19 cellular contexts compared by ENCODE assay signal in genomic region chr18:80070825-80071224, GRCh38. TPM values are rescaled to one million over a fixed set of nuclear protein-coding genes. Genes with fewer than 3 reads are reported as not detected.
DNase-seq lines count a peak whose midpoint lies in the region; ATAC-seq, FAIRE-seq and TF ChIP-seq lines count a peak whose summit lies in the region.
"Had no signal": no experiment of that assay in that cellular context is flagged by ENCODE, and none has a peak within 500 bp of the region (broad histone marks: within the 10 kb centered on the region; RNA-seq: fewer than 3 reads in every experiment).

No MANE protein-coding gene starts in this region.

- peak in 1 of 2 experiments; percentile 28; a peak in 1 of 4 replicates for TF ChIP-seq RAD21 in H1 (IDR thresholded peaks at IDR 0.05 in 1 of 2, conservative IDR thresholded peaks at IDR 0.05 in 1 of 2; ENCODE audit: low read depth in 2 of 2, low read length in 2 of 2)

- H3K4me2 ChIP-seq in H1 (ENCODE audit: insufficient read depth in 1 of 2, low read depth in 2 of 2, low read length in 2 of 2): no peak overlapping the region

- DNase-seq in H7: peak; percentile 67
- DNase-seq in Panc1 (ENCODE audit: low read depth, low spot score): no peak
- no peak for DNase-seq in H1 (ENCODE audit: low read depth in 1 of 2, low spot score in 2 of 2)
- DNase-seq in activated CD4-positive, alpha-beta T cell treated with anti-CD3 and anti-CD28 coated beads, Interleukin-2, amount 10 ng/mL, durations not matched to agents 7 days and 5 days: no peak
- no peak for DNase-seq in body of pancreas
- no peak for DNase-seq in KG1 (lab: John Stamatoyannopoulos, UW)
- DNase-seq: ACHN; BE2C; C1 segment of cervical spinal cord; Caco-2; CD4-positive, alpha-beta T cell; GDM1; HFFc6; KBM-7 had no signal

- TF ChIP-seq CTCF in Panc1 (IDR thresholded peaks at IDR 0.05) (no peak), H1 (IDR thresholded peaks at IDR 0.05; ENCODE audit: control extremely low read depth in 1 of 3, insufficient read depth in 1 of 3, low read depth in 1 of 3, low read length in 3 of 3) (peak in 2 of 3 experiments; percentile 5 to 30; a peak in 1 of 4 replicates), body of pancreas (IDR thresholded peaks at IDR 0.05) (no peak)

- no peak for FAIRE-seq in H1 (lab: Jason Lieb, UNC)
- FAIRE-seq: A204.1, HepG2 had no signal

- H4K8ac ChIP-seq in H1 (ENCODE audit: extremely low read depth, insufficient read depth, low read length): no peak overlapping the region

- H3K18ac ChIP-seq in H1 (ENCODE audit: extremely low read depth, low read length): no peak overlapping the region

- H3K9me3 ChIP-seq in Panc1 (ENCODE audit: control insufficient read depth, insufficient read depth, low read depth, low read length) (no peaks in the 10 kb centered on the region), H1 (ENCODE audit: insufficient read depth in 2 of 2, low read depth in 1 of 2, low read length in 1 of 2) (peaks cover 0 to 18% of the 10 kb centered on the region in 2 experiments; a peak in 2 of 4 replicates), body of pancreas (no peaks in the 10 kb centered on the region)
- H3K9me3 ChIP-seq: BE2C, Caco-2 had no signal

- H2BK20ac ChIP-seq in H1 (ENCODE audit: low read length): no peak overlapping the region

- H3K4me3 ChIP-seq in H7 (ENCODE audit: insufficient read depth, low read depth, low read length) (no peak overlapping the region), Panc1 (ENCODE audit: low read depth in 2 of 2, low read length in 2 of 2) (no peak overlapping the region), H1 (ENCODE audit: extremely low read depth in 1 of 4, insufficient read depth in 2 of 4, low read depth in 3 of 4, low read length in 4 of 4) (no peak overlapping the region), body of pancreas (no peak overlapping the region)

- H3K79me2 ChIP-seq in H1 (ENCODE audit: control insufficient read depth in 1 of 2, insufficient read depth in 2 of 2, low read length in 2 of 2): no peaks in the 10 kb centered on the region

- no peaks in the 10 kb centered on the region for H3K4me1 Mint-ChIP-seq in activated CD4-positive, alpha-beta T cell treated with anti-CD3 and anti-CD28 coated beads, Interleukin-2, amount 10 ng/mL, durations not matched to agents 7 days and 5 days
- H3K4me1 Mint-ChIP-seq: IgD-negative memory B cell had no signal

- H3K27ac Mint-ChIP-seq in activated CD4-positive, alpha-beta T cell treated with anti-CD3 and anti-CD28 coated beads, Interleukin-2, amount 10 ng/mL, durations not matched to agents 7 days and 5 days: no peak overlapping the region
- H3K27ac Mint-ChIP-seq: CD4-positive, alpha-beta T cell; HFFc6; IgD-negative memory B cell had no signal

- no peak overlapping the region for H3K9ac ChIP-seq in H1 (replicated peaks in 1 of 4; ENCODE audit: extremely low read depth in 1 of 4, low read depth in 3 of 4, low read length in 3 of 4)

- whole genome bisulfite sequencing in H1 (ENCODE audit: extremely low coverage in 1 of 2, insufficient coverage in 1 of 2, insufficient read length in 1 of 2, insufficient replicate concordance in 2 of 2, low coverage in 1 of 2, low lambda C conversion rate in 2 of 2, missing lambda C conversion rate in 1 of 2), 2 experiments: 90% methylated on average over 3 of the region's 4 CpGs; no CpG with 5 or more reads in 1 of the 2 experiments
- WGBS in body of pancreas, 2 donors: 92 to 100% methylated on average over 2 to 4 of the region's 4 CpGs

- H3K27me3 ChIP-seq in H7 (ENCODE audit: control insufficient read depth, insufficient read depth, low read length) (no peaks in the 10 kb centered on the region), Panc1 (ENCODE audit: control insufficient read depth, insufficient read depth, low read length) (no peaks in the 10 kb centered on the region), H1 (replicated peaks in 1 of 4; ENCODE audit: control insufficient read depth in 3 of 4, extremely low read depth in 1 of 4, insufficient read depth in 3 of 4, low read length in 3 of 4) (no peaks in the 10 kb centered on the region), body of pancreas (no peaks in the 10 kb centered on the region)
- H3K27me3 ChIP-seq: BE2C had no signal

- POLR2A ChIA-PET in Panc1 (lab: Charles Lee) (no interaction called here), H1 (lab: Charles Lee; ENCODE audit: partially characterized antibody) (interaction anchor here (0.7 kb wide), 1 partner anchor 11 kb away, joined by 3 read pairs; no protein-coding TSS in a partner anchor)
- POLR2A ChIA-PET in activated CD4-positive, alpha-beta T cell treated with anti-CD3 and anti-CD28 coated beads, Interleukin-2, amount 10 ng/mL, durations not matched to agents 7 days and 5 days (lab: Charles Lee): no interaction called here

- no peak overlapping the region for H3K4ac ChIP-seq in H1 (replicated peaks; ENCODE audit: insufficient read length, low read depth, low read length)

- H3K56ac ChIP-seq in H1 (replicated peaks; ENCODE audit: insufficient read length, low read depth, low read length): no peak overlapping the region

- CTCF ChIA-PET in Panc1 (lab: Charles Lee) (no interaction called here), H1 (lab: Charles Lee; ENCODE audit: partially characterized antibody) (interaction anchor here (0.7 to 1.1 kb wide), 4 partner anchors 11 to 133 kb away, joined by 3 to 6 read pairs (median 3); no protein-coding TSS in a partner anchor)
- CTCF ChIA-PET in activated CD4-positive, alpha-beta T cell treated with anti-CD3 and anti-CD28 coated beads, Interleukin-2, amount 10 ng/mL, durations not matched to agents 7 days and 5 days (lab: Charles Lee): no interaction called here

- H4K5ac ChIP-seq in H1 (ENCODE audit: insufficient read length, low read depth, low read length): no peak overlapping the region

- no peak overlapping the region for H3K23ac ChIP-seq in H1 (ENCODE audit: insufficient read length)

- H3K4me3 Mint-ChIP-seq in activated CD4-positive, alpha-beta T cell treated with anti-CD3 and anti-CD28 coated beads, Interleukin-2, amount 10 ng/mL, durations not matched to agents 7 days and 5 days: no peak overlapping the region
- H3K4me3 Mint-ChIP-seq: CD4-positive, alpha-beta T cell; HFFc6; IgD-negative memory B cell had no signal

- no peaks in the 10 kb centered on the region for H3K36me3 Mint-ChIP-seq in activated CD4-positive, alpha-beta T cell treated with anti-CD3 and anti-CD28 coated beads, Interleukin-2, amount 10 ng/mL, durations not matched to agents 7 days and 5 days (ENCODE audit: low read depth)
- H3K36me3 Mint-ChIP-seq: IgD-negative memory B cell had no signal

- no peak overlapping the region for H2BK15ac ChIP-seq in H1 (ENCODE audit: low read length)

- ATAC-seq in Panc1: peak; percentile 54; the same call in 1 of the 2 replicates
- no peak for ATAC-seq in body of pancreas
- ATAC-seq in HG02970 (IDR thresholded peaks at IDR 0.05; ENCODE audit: low FRiP score, unreplicated experiment): no peak
- ATAC-seq: HCT116, HepG2 had no signal

- H2BK5ac ChIP-seq in H1 (ENCODE audit: low read depth, low read length): no peak overlapping the region

- no peak overlapping the region for H2AK5ac ChIP-seq in H1 (ENCODE audit: low read depth, low read length)

- BruUV-seq in Panc1 (replicated peaks; lab: Mats Ljungman, UMichigan): no TSS peak

- in situ Hi-C loops in Panc1 (cut with HindIII; ENCODE audit: low pct_unique_long_range_greater_than_20kb, low sequenced_read_pairs): no loop called here

- no peak overlapping the region for H3K27ac ChIP-seq in Panc1 (ENCODE audit: low read length)
- no peak overlapping the region for H3K27ac ChIP-seq in H1 (ENCODE audit: low read depth, low read length)
- H3K27ac ChIP-seq in body of pancreas: no peak overlapping the region

- no peak overlapping the region for H2BK12ac ChIP-seq in H1 (ENCODE audit: low read depth, low read length)

- intact Hi-C loops in Panc1 (cut with micrococcal nuclease; ENCODE audit: unreplicated experiment): no loop called here
- intact Hi-C loops in body of pancreas (cut with DNase I): no loop called here

- no peak overlapping the region for H4K91ac ChIP-seq in H1 (replicated peaks; ENCODE audit: insufficient read length, low read length)

- no peaks in the 10 kb centered on the region for H3K4me1 ChIP-seq in Panc1 (ENCODE audit: control insufficient read depth, insufficient read depth, low read length)
- no peaks in the 10 kb centered on the region for H3K4me1 ChIP-seq in H1 (replicated peaks in 1 of 4; ENCODE audit: control insufficient read depth in 3 of 4, insufficient read depth in 4 of 4, low read length in 3 of 4)
- no peaks in the 10 kb centered on the region for H3K4me1 ChIP-seq in body of pancreas
- H3K4me1 ChIP-seq: BE2C, Caco-2 had no signal

- no peak overlapping the region for H2BK120ac ChIP-seq in H1 (replicated peaks; ENCODE audit: low read depth, low read length)

- no peaks in the 10 kb centered on the region for H3K36me3 ChIP-seq in H7 (replicated peaks; ENCODE audit: control insufficient read depth, insufficient read depth, low read length)
- no peaks in the 10 kb centered on the region for H3K36me3 ChIP-seq in Panc1 (ENCODE audit: control insufficient read depth, insufficient read depth, low read length)
- no peaks in the 10 kb centered on the region for H3K36me3 ChIP-seq in H1 (ENCODE audit: control insufficient read depth in 2 of 4, insufficient read depth in 4 of 4, low read length in 3 of 4)
- H3K36me3 ChIP-seq in body of pancreas (replicated peaks in 1 of 2; ENCODE audit: insufficient read depth in 1 of 2, low read depth in 2 of 2): no peaks in the 10 kb centered on the region
- H3K36me3 ChIP-seq: BE2C had no signal

- no peaks in the 10 kb centered on the region for H3K23me2 ChIP-seq in H1 (ENCODE audit: low read depth, low read length)

- H4K20me1 ChIP-seq in H1 (replicated peaks in 1 of 2; ENCODE audit: control insufficient read depth in 1 of 2, insufficient read depth in 2 of 2, low read length in 2 of 2): no peaks in the 10 kb centered on the region

- no peak for TF ChIP-seq EP300 in H1 (IDR thresholded peaks at IDR 0.05; ENCODE audit: borderline replicate concordance in 1 of 2, low read depth in 2 of 2, low read length in 2 of 2)

- no peaks in the 10 kb centered on the region for H3K27me3 Mint-ChIP-seq in activated CD4-positive, alpha-beta T cell treated with anti-CD3 and anti-CD28 coated beads, Interleukin-2, amount 10 ng/mL, durations not matched to agents 7 days and 5 days
- H3K27me3 Mint-ChIP-seq: CD4-positive, alpha-beta T cell; IgD-negative memory B cell had no signal

- no peak overlapping the region for H3K14ac ChIP-seq in H1 (ENCODE audit: insufficient read length)

- H3K79me1 ChIP-seq in H1 (ENCODE audit: low read depth, low read length): no peaks in the 10 kb centered on the region

- H2AFZ ChIP-seq in H1 (ENCODE audit: low read length): no peak overlapping the region

- H3K9me3 Mint-ChIP-seq in activated CD4-positive, alpha-beta T cell treated with anti-CD3 and anti-CD28 coated beads, Interleukin-2, amount 10 ng/mL, durations not matched to agents 7 days and 5 days: peaks cover 2% of the 10 kb centered on the region
- H3K9me3 Mint-ChIP-seq: CD4-positive, alpha-beta T cell; HFFc6 had no signal

- TF ChIP-seq POLR2A in H1 (IDR thresholded peaks at IDR 0.05; ENCODE audit: control extremely low read depth in 1 of 2, low read depth in 2 of 2, low read length in 2 of 2) (no peak), body of pancreas (IDR thresholded peaks at IDR 0.05) (no peak)

RNA-seq across cellular contexts. Expression of gene RBFA, which starts 36.6 kb away (rescaled TPM):
- 37.2 and 45.2 TPM in 2 replicates for total RNA-seq in H7 (2014; rRNA removed; shearing (Covaris generic))
- 83.1 TPM for total RNA-seq in Panc1 (2021; ENCODE audit: unreplicated experiment)
- 59.9 TPM for polyA plus RNA-seq in Panc1 (2012; ENCODE audit: insufficient read length)
- total RNA-seq in H1 (2021; fragmentation: NEBNext Ultra II Directional; extraction: Animal tissue kit (Norgen Biotek cat#: 25700)): 27.6 and 29.5 TPM in 2 replicates
- polyA plus RNA-seq in H1 (2011; rRNA removed): 18.5 and 19.2 TPM in 2 replicates
- 24.9 TPM for polyA plus RNA-seq in H1 (2011; cell fraction: cytosol; rRNA removed)
- polyA plus RNA-seq in H1 (2011; cell fraction: nucleus; rRNA removed): 27.0 TPM
- polyA plus RNA-seq in H1 (2012, experiment 1 of 2): 27.3 to 30.1 TPM (median 28.5 TPM) in 4 replicates
- polyA plus RNA-seq in H1 (2012, experiment 2 of 2): 20.0 TPM
- 21.2 TPM for polyA plus RNA-seq in H1 (2013, experiment 1 of 2)
- 20.0 TPM for polyA plus RNA-seq in H1 (2013, experiment 2 of 2)
- polyA minus RNA-seq in H1 (2011; rRNA and poly(A)+ RNA removed): 19.3 and 19.9 TPM in 2 replicates
- 7.3 TPM for polyA minus RNA-seq in H1 (2011; cell fraction: cytosol; rRNA and poly(A)+ RNA removed)
- polyA minus RNA-seq in H1 (2011; cell fraction: nucleus; rRNA and poly(A)+ RNA removed): 37.4 TPM
- 10 to 100 TPM; 24.2 to 25.0 TPM for total RNA-seq in activated CD4-positive, alpha-beta T cell treated with anti-CD3 and anti-CD28 coated beads, Interleukin-2, amount 10 ng/mL, durations not matched to agents 7 days and 5 days
- 10 to 100 TPM in 1 of 2 donors, 1 to 10 TPM in 1; 9.9 to 16.6 TPM for total RNA-seq in body of pancreas

RNA-seq across cellular contexts. Expression of gene ADNP2, which starts 38.2 kb away (rescaled TPM):
- 45.5 and 49.2 TPM in 2 replicates for total RNA-seq in H7 (2014; rRNA removed; shearing (Covaris generic))
- total RNA-seq in Panc1 (2021; ENCODE audit: unreplicated experiment): 40.5 TPM
- 20.0 TPM for polyA plus RNA-seq in Panc1 (2012; ENCODE audit: insufficient read length)
- 61.1 and 61.6 TPM in 2 replicates for total RNA-seq in H1 (2021; fragmentation: NEBNext Ultra II Directional; extraction: Animal tissue kit (Norgen Biotek cat#: 25700))
- 25.1 and 28.5 TPM in 2 replicates for polyA plus RNA-seq in H1 (2011; rRNA removed)
- polyA plus RNA-seq in H1 (2011; cell fraction: cytosol; rRNA removed): 23.0 TPM
- polyA plus RNA-seq in H1 (2011; cell fraction: nucleus; rRNA removed): 28.0 TPM
- polyA plus RNA-seq in H1 (2012, experiment 1 of 2): 29.6 to 36.5 TPM (median 31.7 TPM) in 4 replicates
- 5.6 TPM for polyA plus RNA-seq in H1 (2012, experiment 2 of 2)
- 25.7 TPM for polyA plus RNA-seq in H1 (2013, experiment 1 of 2)
- 26.9 TPM for polyA plus RNA-seq in H1 (2013, experiment 2 of 2)
- polyA minus RNA-seq in H1 (2011; rRNA and poly(A)+ RNA removed): 63.8 and 67.0 TPM in 2 replicates
- polyA minus RNA-seq in H1 (2011; cell fraction: cytosol; rRNA and poly(A)+ RNA removed): 36.8 TPM
- 34.9 TPM for polyA minus RNA-seq in H1 (2011; cell fraction: nucleus; rRNA and poly(A)+ RNA removed)
- total RNA-seq in activated CD4-positive, alpha-beta T cell treated with anti-CD3 and anti-CD28 coated beads, Interleukin-2, amount 10 ng/mL, durations not matched to agents 7 days and 5 days: 10 to 100 TPM; 19.4 to 20.3 TPM
- total RNA-seq in body of pancreas: 1 to 10 TPM; 7.0 to 9.2 TPM

Comparison
In these comparisons a context has a peak if more than half of its experiments do, and no peak if none do; other contexts are left out.
1. CTCF ChIP-seq: peak in H1 (2 of 3); none in Panc1 (single experiment) and body of pancreas (0 of 7).